35 cellular contexts compared by ENCODE assay signal in the genomic region with DNA sequence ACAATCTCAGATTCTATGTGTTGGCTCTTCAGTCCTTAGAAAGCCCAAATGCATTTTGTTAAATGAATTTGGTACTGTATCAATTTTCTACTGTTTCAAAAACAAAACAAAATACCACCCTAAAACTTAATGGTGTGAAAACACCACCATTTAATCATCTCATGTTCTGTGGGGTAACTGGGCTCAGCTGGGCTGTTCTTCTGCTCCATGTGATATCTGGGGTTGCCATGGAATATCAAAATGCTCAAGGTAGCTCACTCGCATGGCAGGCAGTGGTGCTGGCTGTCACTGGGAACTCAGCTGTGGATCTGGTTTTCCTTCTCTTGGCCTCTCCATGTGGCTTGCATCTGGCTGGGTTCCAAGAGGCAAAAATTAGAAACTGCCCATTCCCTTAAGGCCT.
"Had no signal": no experiment of that assay in that cellular context is flagged by ENCODE, and none has a peak within 500 bp of the region (broad histone marks: within the 10 kb centered on the region; RNA-seq: fewer than 3 reads in every experiment).

No MANE protein-coding gene starts in this region.

- DNase-seq: Karpas-422, Kasumi-1, MG63, MM.1S, MV-4-11, NCI-H1048, NCI-H1092, NCI-H1092 treated with DMSO at 0.1 percent for 48 hours, NCI-H1105, NCI-H1105 treated with DMSO at 0.1 percent for 48 hours, NCI-H1417, NCI-H1417 treated with DMSO at 0.1 percent for 48 hours, NCI-H1436, NCI-H1436 treated with DMSO at 0.1 percent for 48 hours, NCI-H146, NCI-H1694, NCI-H1694 treated with DMSO at 0.1 percent for 48 hours, NCI-H187, NCI-H187 treated with DMSO at 0.1 percent for 48 hours, NCI-H1930, NCI-H2029, NCI-H2029 treated with DMSO at 0.1 percent for 48 hours, NCI-H2081, NCI-H2081 treated with DMSO at 0.1 percent for 48 hours, NCI-H2107, NCI-H2171, NCI-H2171 treated with DMSO at 0.1 percent for 48 hours, NCI-H2227 treated with DMSO at 0.1 percent for 48 hours, NCI-H226, NCI-H345, NCI-H446, NCI-H446 treated with DMSO at 0.1 percent for 48 hours, NCI-H510A, NCI-H510A treated with DMSO at 0.1 percent for 48 hours, NCI-H524 had no signal

- H3K36me3 ChIP-seq: MG63 had no signal

- H3K4me3 ChIP-seq: MG63 had no signal

- H3K9me3 ChIP-seq: MG63 had no signal

- H3K27me3 ChIP-seq: MG63 had no signal
